In genomic region chr7:127417346-127417745, GRCh38 we compare ENCODE assay signal across 11 cellular contexts. TPM values are rescaled to one million over a fixed set of nuclear protein-coding genes. Genes with fewer than 3 reads are reported as not detected.
DNase-seq lines count a peak whose midpoint lies in the region; ATAC-seq and TF ChIP-seq lines count a peak whose summit lies in the region.
"Had no signal": no experiment of that assay in that cellular context is flagged by ENCODE, and none has a peak within 500 bp of the region (broad histone marks: within the 10 kb centered on the region; RNA-seq: fewer than 3 reads in every experiment).

No MANE protein-coding gene starts in this region.

- no peaks in the 10 kb centered on the region for H3K9me3 ChIP-seq in ovary

- no peak for TF ChIP-seq CTCF in ovary (IDR thresholded peaks at IDR 0.05)

- no peak overlapping the region for H3K27ac ChIP-seq in ovary
- H3K27ac ChIP-seq: cardiac muscle cell had no signal

- no peak overlapping the region for H3K4me3 ChIP-seq in ovary
- H3K4me3 ChIP-seq: cardiac muscle cell had no signal

- peak; percentile 80 for ATAC-seq in GM18502 (IDR thresholded peaks at IDR 0.05; ENCODE audit: poor library complexity, unreplicated experiment)
- ATAC-seq in GM19397 (IDR thresholded peaks at IDR 0.05; ENCODE audit: unreplicated experiment): peak; percentile 76
- ATAC-seq in HG02943 (IDR thresholded peaks at IDR 0.05; ENCODE audit: low read depth, unreplicated experiment): peak; percentile 68

- H3K9me3 Mint-ChIP-seq in T-helper 1 cell treated with Interleukin-12 subunit alpha and Interleukin-12 subunit beta and Interleukin-4 antibody, amounts not matched to agents 30 μg/mL and 1 μg/mL, for 36 hours: no peaks in the 10 kb centered on the region
- H3K9me3 Mint-ChIP-seq in activated CD4-positive, alpha-beta memory T cell treated with anti-CD3 and anti-CD28 coated beads for 36 hours: no peaks in the 10 kb centered on the region
- H3K9me3 Mint-ChIP-seq: mesothelial cell of epicardium had no signal

- intact Hi-C loops in activated CD4-positive, alpha-beta memory T cell treated with anti-CD3 and anti-CD28 coated beads for 36 hours (cut with micrococcal nuclease): no loop called here
- intact Hi-C loops in ovary (cut with DNase I): no loop called here

- CTCF ChIA-PET in activated CD4-positive, alpha-beta memory T cell treated with anti-CD3 and anti-CD28 coated beads for 36 hours (lab: Charles Lee): no interaction called here

- peak overlapping the region; percentile 39 for H3K27ac Mint-ChIP-seq in T-helper 1 cell treated with Interleukin-12 subunit alpha and Interleukin-12 subunit beta and Interleukin-4 antibody, amounts not matched to agents 30 μg/mL and 1 μg/mL, for 36 hours
- H3K27ac Mint-ChIP-seq in activated CD4-positive, alpha-beta memory T cell treated with anti-CD3 and anti-CD28 coated beads for 36 hours: no peak overlapping the region
- H3K27ac Mint-ChIP-seq: mesothelial cell of epicardium had no signal

- no peaks in the 10 kb centered on the region for H3K4me1 ChIP-seq in ovary (ENCODE audit: insufficient read depth)

- 82 to 86% (median 85%) methylated on average over 4 of the region's 4 CpGs for whole genome bisulfite sequencing in ovary, 3 donors

- DNase-seq in iPS-NIHi11 (ENCODE audit: low spot score): no peak
- DNase-seq in activated CD4-positive, alpha-beta memory T cell treated with anti-CD3 and anti-CD28 coated beads for 36 hours: no peak
- no peak for DNase-seq in ovary
- DNase-seq in NCI-H526 treated with DMSO at 0.1 percent for 48 hours (lab: John Stamatoyannopoulos, UW): no peak
- DNase-seq: activated CD4-positive, alpha-beta T cell treated with anti-CD3 and anti-CD28 coated beads, Interleukin-2, amount 50 U/mL, for 1 hour had no signal

- TF ChIP-seq EP300 in ovary (IDR thresholded peaks at IDR 0.05): no peak

- peaks cover 4% of the 10 kb centered on the region for H3K36me3 Mint-ChIP-seq in T-helper 1 cell treated with Interleukin-12 subunit alpha and Interleukin-12 subunit beta and Interleukin-4 antibody, amounts not matched to agents 30 μg/mL and 1 μg/mL, for 36 hours (ENCODE audit: low read depth)
- H3K36me3 Mint-ChIP-seq in activated CD4-positive, alpha-beta memory T cell treated with anti-CD3 and anti-CD28 coated beads for 36 hours: no peaks in the 10 kb centered on the region
- H3K36me3 Mint-ChIP-seq: mesothelial cell of epicardium had no signal

- H3K4me1 Mint-ChIP-seq in T-helper 1 cell treated with Interleukin-12 subunit alpha and Interleukin-12 subunit beta and Interleukin-4 antibody, amounts not matched to agents 30 μg/mL and 1 μg/mL, for 36 hours (ENCODE audit: low read depth): peaks cover 30% of the 10 kb centered on the region
- peaks cover 29% of the 10 kb centered on the region for H3K4me1 Mint-ChIP-seq in activated CD4-positive, alpha-beta memory T cell treated with anti-CD3 and anti-CD28 coated beads for 36 hours (ENCODE audit: low read depth)
- H3K4me1 Mint-ChIP-seq: mesothelial cell of epicardium had no signal

- peaks cover 16% of the 10 kb centered on the region for H3K27me3 Mint-ChIP-seq in T-helper 1 cell treated with Interleukin-12 subunit alpha and Interleukin-12 subunit beta and Interleukin-4 antibody, amounts not matched to agents 30 μg/mL and 1 μg/mL, for 36 hours (ENCODE audit: low read depth)
- H3K27me3 Mint-ChIP-seq in activated CD4-positive, alpha-beta memory T cell treated with anti-CD3 and anti-CD28 coated beads for 36 hours: no peaks in the 10 kb centered on the region

- TF ChIP-seq POLR2A in ovary (IDR thresholded peaks at IDR 0.05): no peak

- POLR2A ChIA-PET in activated CD4-positive, alpha-beta memory T cell treated with anti-CD3 and anti-CD28 coated beads for 36 hours (lab: Charles Lee): no interaction called here

- H3K4me3 Mint-ChIP-seq in T-helper 1 cell treated with Interleukin-12 subunit alpha and Interleukin-12 subunit beta and Interleukin-4 antibody, amounts not matched to agents 30 μg/mL and 1 μg/mL, for 36 hours: no peak overlapping the region
- H3K4me3 Mint-ChIP-seq in activated CD4-positive, alpha-beta memory T cell treated with anti-CD3 and anti-CD28 coated beads for 36 hours: no peak overlapping the region
- H3K4me3 Mint-ChIP-seq: mesothelial cell of epicardium had no signal

- H3K36me3 ChIP-seq in ovary: no peaks in the 10 kb centered on the region
- H3K36me3 ChIP-seq: cardiac muscle cell had no signal

- no peaks in the 10 kb centered on the region for H3K27me3 ChIP-seq in ovary

RNA-seq across cellular contexts. Expression of gene ZNF800, which starts 24.8 kb away (rescaled TPM):
- total RNA-seq in activated CD4-positive, alpha-beta memory T cell treated with anti-CD3 and anti-CD28 coated beads for 36 hours: 10 to 100 TPM; 24.9 to 29.2 TPM
- 10 to 100 TPM; 22.3 to 36.2 (median 31.0) TPM for total RNA-seq in ovary
- polyA plus RNA-seq in ovary: 10 to 100 TPM in 1 of 2 donors, 1 to 10 TPM in 1; 7.3 to 17.5 TPM
